ENCODE assay signal across 15 cellular contexts in the genomic region with DNA sequence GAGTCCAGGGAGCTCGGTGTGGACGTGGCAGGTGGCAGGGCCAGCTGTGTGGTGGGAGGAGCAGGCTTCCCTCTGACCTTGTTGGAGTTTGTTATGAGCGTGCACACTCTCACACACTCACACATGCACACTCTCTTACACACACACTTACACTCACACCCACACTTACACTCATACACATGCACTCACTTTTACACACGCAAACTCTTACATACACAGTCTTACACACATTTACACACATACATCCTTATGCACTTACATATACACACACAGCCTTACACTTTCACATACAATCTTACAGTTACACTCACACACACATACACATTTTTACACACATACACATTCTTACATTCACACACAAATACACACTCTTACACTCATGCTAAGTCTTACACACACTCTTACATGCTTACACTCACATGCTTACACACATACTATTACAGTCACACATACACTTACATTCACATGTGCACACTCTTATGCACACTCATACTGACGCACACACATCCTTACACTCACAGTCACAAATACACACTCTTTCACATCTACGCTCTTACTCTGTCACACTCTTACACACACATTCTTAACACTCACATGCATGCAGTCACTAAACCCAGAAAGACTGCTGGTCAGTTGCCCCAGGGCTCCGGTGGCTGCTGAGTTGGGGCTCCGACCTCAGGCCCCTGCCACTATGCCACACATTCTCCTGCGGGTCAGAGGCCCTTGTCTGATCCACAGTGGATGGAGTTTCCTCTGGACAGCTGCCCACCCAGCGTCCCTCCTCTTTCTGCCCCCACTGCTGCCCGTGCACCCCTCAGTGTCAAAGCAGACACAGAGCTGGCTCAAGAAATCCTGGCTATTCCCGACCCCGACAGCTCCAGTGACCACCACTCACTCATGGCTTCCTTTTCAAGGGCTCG.
"Had no signal": no experiment of that assay in that cellular context is flagged by ENCODE, and none has a peak within 500 bp of the region (broad histone marks: within the 10 kb centered on the region; RNA-seq: fewer than 3 reads in every experiment).

No MANE protein-coding gene starts in this region.

- H3K4me1 ChIP-seq: left lung, tibial nerve had no signal

- H3K4me3 Mint-ChIP-seq: activated naive CD4-positive, alpha-beta T cell treated with anti-CD3 and anti-CD28 coated beads, Interleukin-2, amount 10 ng/mL, durations not matched to agents 7 days and 5 days; naive thymus-derived CD4-positive, alpha-beta T cell; stimulated activated memory B cell treated with anti-CD40 and anti-IgM and Interleukin-4, amounts not matched to agents 10 μg/mL and 1 μg/mL and 100 μg/mL, for 72 hours; T-helper 2 cell treated with Interferon-gamma antibody and Interleukin-4, amounts not matched to agents 5 μg/mL and 100 μg/mL, for 36 hours had no signal

- H3K36me3 ChIP-seq: left lung, tibial nerve had no signal

- H3K4me3 ChIP-seq: dorsolateral prefrontal cortex, left lung, mucosa of descending colon, tibial nerve had no signal

- H3K27ac Mint-ChIP-seq: activated naive CD4-positive, alpha-beta T cell treated with anti-CD3 and anti-CD28 coated beads, Interleukin-2, amount 10 ng/mL, durations not matched to agents 7 days and 5 days; activated T-helper 2 cell treated with anti-CD3 and anti-CD28 coated beads, Interferon-gamma antibody, Interleukin-2, Interleukin-4, amounts not matched to agents 10 μg/mL and 5 μg/mL and 100 μg/mL, durations not matched to agents 14 hours and 24 hours and 36 hours; naive thymus-derived CD4-positive, alpha-beta T cell; stimulated activated memory B cell treated with anti-CD40 and anti-IgM and Interleukin-4, amounts not matched to agents 10 μg/mL and 1 μg/mL and 100 μg/mL, for 72 hours; T-helper 2 cell treated with Interferon-gamma antibody and Interleukin-4, amounts not matched to agents 5 μg/mL and 100 μg/mL, for 36 hours had no signal

- H3K36me3 Mint-ChIP-seq: activated naive CD4-positive, alpha-beta T cell treated with anti-CD3 and anti-CD28 coated beads, Interleukin-2, amount 10 ng/mL, durations not matched to agents 7 days and 5 days; naive thymus-derived CD4-positive, alpha-beta T cell; stimulated activated memory B cell treated with anti-CD40 and anti-IgM and Interleukin-4, amounts not matched to agents 10 μg/mL and 1 μg/mL and 100 μg/mL, for 72 hours had no signal

- H3K9me3 Mint-ChIP-seq: activated naive CD4-positive, alpha-beta T cell treated with anti-CD3 and anti-CD28 coated beads, Interleukin-2, amount 10 ng/mL, durations not matched to agents 7 days and 5 days; activated T-helper 2 cell treated with anti-CD3 and anti-CD28 coated beads, Interferon-gamma antibody, Interleukin-2, Interleukin-4, amounts not matched to agents 10 μg/mL and 5 μg/mL and 100 μg/mL, durations not matched to agents 14 hours and 24 hours and 36 hours; naive thymus-derived CD4-positive, alpha-beta T cell; stimulated activated memory B cell treated with anti-CD40 and anti-IgM and Interleukin-4, amounts not matched to agents 10 μg/mL and 1 μg/mL and 100 μg/mL, for 72 hours; T-helper 2 cell treated with Interferon-gamma antibody and Interleukin-4, amounts not matched to agents 5 μg/mL and 100 μg/mL, for 36 hours had no signal

- H3K27ac ChIP-seq: dorsolateral prefrontal cortex, left lung, tibial nerve had no signal

- H3K4me1 Mint-ChIP-seq: activated naive CD4-positive, alpha-beta T cell treated with anti-CD3 and anti-CD28 coated beads, Interleukin-2, amount 10 ng/mL, durations not matched to agents 7 days and 5 days; naive thymus-derived CD4-positive, alpha-beta T cell; stimulated activated memory B cell treated with anti-CD40 and anti-IgM and Interleukin-4, amounts not matched to agents 10 μg/mL and 1 μg/mL and 100 μg/mL, for 72 hours had no signal

- ATAC-seq: activated CD4-positive, CD25-positive, alpha-beta regulatory T cell treated with anti-CD3 and anti-CD28 coated beads, Interleukin-2, amount 50 U/mL, for 24 hours; mucosa of descending colon; naive thymus-derived CD4-positive, alpha-beta T cell; stimulated activated memory B cell treated with anti-CD40 and anti-IgM and Interleukin-4, amounts not matched to agents 10 μg/mL and 1 μg/mL and 100 μg/mL, for 72 hours had no signal

- H3K9me3 ChIP-seq: left lung, mucosa of descending colon, tibial nerve had no signal

- FAIRE-seq: astrocyte, keratinocyte had no signal

- DNase-seq: activated naive CD4-positive, alpha-beta T cell treated with anti-CD3 and anti-CD28 coated beads, Interleukin-2, amount 10 ng/mL, durations not matched to agents 7 days and 5 days; activated T-cell treated with anti-CD3 and anti-CD28 coated beads, Interleukin-2, amount 50 U/mL, for 1 hour; erythroblast; mucosa of descending colon; naive thymus-derived CD4-positive, alpha-beta T cell; stimulated activated CD4-positive, alpha-beta T cell treated with anti-CD3 and anti-CD28 coated beads, Interleukin-2, amount 100 ng/mL, for 48 hours had no signal
